In genomic region chr10:23438547-23439451, GRCh38 we compare ENCODE assay signal across 8 cellular contexts. TPM values are rescaled to one million over a fixed set of nuclear protein-coding genes. Genes with fewer than 3 reads are reported as not detected.
DNase-seq lines count a peak whose midpoint lies in the region; ATAC-seq and TF ChIP-seq lines count a peak whose summit lies in the region.

TSS of gene OTUD1 (plus strand) at chr10:23439075. CDS start at chr10:23439458, 383 bp downstream.

- H3K4me1 Mint-ChIP-seq in T-cell = peaks cover 38 to 43% (median 41%) of the 10 kb centered on the region in 3 donors
- H3K4me1 Mint-ChIP-seq in progenitor cell of endocrine pancreas (ENCODE audit: low read depth) = peaks cover 23% of the 10 kb centered on the region

- no peaks in the 10 kb centered on the region for H3K36me3 ChIP-seq in upper lobe of right lung

- CTCF ChIA-PET in T-cell (lab: Charles Lee) = interaction anchor here in 1 of 2 donors (1.3 kb wide), 1 partner anchor 63 kb away, joined by 3 read pairs; no protein-coding TSS in a partner anchor

- H3K9me3 Mint-ChIP-seq in T-cell (no peaks in the 10 kb centered on the region), progenitor cell of endocrine pancreas (ENCODE audit: low read depth) (no peaks in the 10 kb centered on the region)

- H3K27me3 ChIP-seq in upper lobe of right lung = no peaks in the 10 kb centered on the region

- H3K4me3 ChIP-seq in upper lobe of right lung = peak within 1 kb of the TSS; percentile 79

- peak; percentile 74 for DNase-seq in NCI-H1105 (lab: John Stamatoyannopoulos, UW)
- DNase-seq in T-cell = peak; percentile 85 to 95 (median 92)
- peak; percentile 88 for DNase-seq in amniotic epithelial cell (ENCODE audit: low read depth)
- peak; percentile 98 for DNase-seq in left cardiac atrium
- DNase-seq in progenitor cell of endocrine pancreas (ENCODE audit: low spot score, unreplicated experiment) = peak; percentile 93
- peak; percentile 99 for DNase-seq in upper lobe of right lung

- H3K27ac Mint-ChIP-seq in T-cell (peak within 1 kb of the TSS; percentile 84 to 91), progenitor cell of endocrine pancreas (peak within 1 kb of the TSS; percentile 96)

- peaks cover 28% of the 10 kb centered on the region for H3K4me1 ChIP-seq in upper lobe of right lung

- H3K27ac ChIP-seq in upper lobe of right lung = peak within 1 kb of the TSS; percentile 95

- ATAC-seq in HG02642 (IDR thresholded peaks at IDR 0.05; ENCODE audit: poor library complexity, unreplicated experiment) = peak; percentile 85
- peak; percentile 88 to 91 (median 90) for ATAC-seq in T-cell (replicated peaks in 1 of 4)
- peak; percentile 95 to 97 for ATAC-seq in left cardiac atrium
- ATAC-seq in upper lobe of right lung = peak; percentile 96

- no peaks in the 10 kb centered on the region for H3K9me3 ChIP-seq in upper lobe of right lung

- TF ChIP-seq CTCF in GM12873 (IDR thresholded peaks at IDR 0.05; ENCODE audit: insufficient read depth, low read depth, low read length, missing control alignments) (peak; percentile 15), progenitor cell of endocrine pancreas (IDR thresholded peaks at IDR 0.05; ENCODE audit: unreplicated experiment) (peak; percentile 22), upper lobe of right lung (IDR thresholded peaks at IDR 0.05) (no peak)

- intact Hi-C loops in left cardiac atrium (cut with DNase I) = no loop called here
- intact Hi-C loops in upper lobe of right lung (cut with DNase I) = no loop called here

- no peaks in the 10 kb centered on the region for H3K27me3 Mint-ChIP-seq in T-cell
- no peaks in the 10 kb centered on the region for H3K27me3 Mint-ChIP-seq in progenitor cell of endocrine pancreas

- POLR2A ChIA-PET in T-cell (lab: Charles Lee) = interaction anchor here in 1 of 2 donors (0.6 to 0.8 kb wide), 2 partner anchors 9 to 726 kb away, joined by 3 to 4 read pairs; no protein-coding TSS in a partner anchor

- H3K36me3 Mint-ChIP-seq in T-cell (peaks cover 16% of the 10 kb centered on the region), progenitor cell of endocrine pancreas (ENCODE audit: insufficient read depth) (no peaks in the 10 kb centered on the region)

- H3K4me3 Mint-ChIP-seq in T-cell (peak within 1 kb of the TSS; percentile 78 to 89 (median 86)), progenitor cell of endocrine pancreas (ENCODE audit: low read depth) (peak within 1 kb of the TSS; percentile 77)

RNA-seq across cellular contexts. Expression of gene OTUD1, which starts in this region (rescaled TPM):
- total RNA-seq in T-cell (10 to 100 TPM; 23.0 to 55.8 (median 28.5) TPM), left cardiac atrium (10 to 100 TPM; 14.0 to 14.4 TPM), progenitor cell of endocrine pancreas (10.2 and 11.9 TPM in 2 replicates), upper lobe of right lung (29.4 TPM)

Comparison
In these comparisons a context has a peak if more than half of its experiments do, and no peak if none do; other contexts are left out.
1. Peak in every context shown above with its lines: DNase-seq, ATAC-seq, H3K4me3 ChIP-seq and H3K27ac ChIP-seq.